Comparison of ENCODE assay signal across 13 cellular contexts in genomic region chr5:1495525-1495897, GRCh38. TPM values are rescaled to one million over a fixed set of nuclear protein-coding genes. Genes with fewer than 3 reads are reported as not detected.
DNase-seq lines count a peak whose midpoint lies in the region; ATAC-seq and TF ChIP-seq lines count a peak whose summit lies in the region.
"Had no signal": no experiment of that assay in that cellular context is flagged by ENCODE, and none has a peak within 500 bp of the region (broad histone marks: within the 10 kb centered on the region; RNA-seq: fewer than 3 reads in every experiment).

No MANE protein-coding gene starts in this region.

- POLR2A ChIA-PET in activated naive CD8-positive, alpha-beta T cell treated with anti-CD3 and anti-CD28 coated beads, Interleukin-2, amount 10 ng/mL, durations not matched to agents 7 days and 5 days (lab: Charles Lee): no interaction called here

- H2BK15ac ChIP-seq in mesendoderm (replicated peaks; ENCODE audit: low read depth): no peak overlapping the region

- H2BK120ac ChIP-seq in mesendoderm (ENCODE audit: low read depth, low read length): no peak overlapping the region

- H3K79me1 ChIP-seq in mesendoderm (ENCODE audit: low read length): peaks cover 20% of the 10 kb centered on the region

- peak overlapping the region; percentile 41 to 69 for H3K27ac Mint-ChIP-seq in activated naive CD4-positive, alpha-beta T cell treated with anti-CD3 and anti-CD28 coated beads, Interleukin-2, amount 50 U/mL, for 72 hours
- peak overlapping the region; percentile 77 for H3K27ac Mint-ChIP-seq in activated naive CD8-positive, alpha-beta T cell treated with anti-CD3 and anti-CD28 coated beads, Interleukin-2, amount 10 ng/mL, durations not matched to agents 7 days and 5 days
- H3K27ac Mint-ChIP-seq in stimulated activated naive B cell treated with anti-CD40 and anti-IgM and Interleukin-4, amounts not matched to agents 10 μg/mL and 1 μg/mL and 100 μg/mL, for 72 hours: peak overlapping the region; percentile 98

- peak; percentile 40 to 86 for ATAC-seq in activated naive CD4-positive, alpha-beta T cell treated with anti-CD3 and anti-CD28 coated beads, Interleukin-2, amount 50 U/mL, for 72 hours
- ATAC-seq in activated naive CD8-positive, alpha-beta T cell treated with anti-CD3 and anti-CD28 coated beads, Interleukin-2, amount 10 ng/mL, durations not matched to agents 7 days and 5 days (ENCODE audit: low read depth): no peak
- no peak for ATAC-seq in stimulated activated naive B cell treated with anti-CD40 and anti-IgM and Interleukin-4, amounts not matched to agents 10 μg/mL and 1 μg/mL and 100 μg/mL, for 72 hours (replicated peaks)
- ATAC-seq: psoas muscle had no signal

- DNase-seq in activated naive CD4-positive, alpha-beta T cell treated with anti-CD3 and anti-CD28 coated beads, Interleukin-2, amount 50 U/mL, for 72 hours (ENCODE audit: low spot score in 2 of 2): no peak
- DNase-seq in activated naive CD4-positive, alpha-beta T cell (lab: John Stamatoyannopoulos, UW): no peak
- no peak for DNase-seq in activated naive CD8-positive, alpha-beta T cell treated with anti-CD3 and anti-CD28 coated beads, Interleukin-2, amount 10 ng/mL, durations not matched to agents 7 days and 5 days
- DNase-seq in stimulated activated naive B cell treated with anti-CD40 and anti-IgM and Interleukin-4, amounts not matched to agents 10 μg/mL and 1 μg/mL and 100 μg/mL, for 72 hours: peak; percentile 28
- DNase-seq in Kasumi-1 (lab: John Stamatoyannopoulos, UW): no peak
- DNase-seq in mesendoderm: no peak
- no peak for DNase-seq in pons (ENCODE audit: low spot score)
- DNase-seq: NCI-H1105, NCI-H510A had no signal

- H2AK5ac ChIP-seq in mesendoderm (ENCODE audit: low read length): no peak overlapping the region

- no peak overlapping the region for H3K18ac ChIP-seq in mesendoderm (ENCODE audit: low read length)

- H4K5ac ChIP-seq in mesendoderm (ENCODE audit: low read length): no peak overlapping the region

- H3K27me3 Mint-ChIP-seq in activated naive CD8-positive, alpha-beta T cell treated with anti-CD3 and anti-CD28 coated beads, Interleukin-2, amount 10 ng/mL, durations not matched to agents 7 days and 5 days: no peaks in the 10 kb centered on the region
- no peaks in the 10 kb centered on the region for H3K27me3 Mint-ChIP-seq in stimulated activated naive B cell treated with anti-CD40 and anti-IgM and Interleukin-4, amounts not matched to agents 10 μg/mL and 1 μg/mL and 100 μg/mL, for 72 hours

- H3K4me1 ChIP-seq in Loucy (ENCODE audit: insufficient read depth, low read length, poor library complexity, severe bottlenecking) (peaks cover 18% of the 10 kb centered on the region), mesendoderm (ENCODE audit: control insufficient read depth, low read depth, low read length) (no peaks in the 10 kb centered on the region)

- peaks cover 42% of the 10 kb centered on the region for H3K4me1 Mint-ChIP-seq in activated naive CD8-positive, alpha-beta T cell treated with anti-CD3 and anti-CD28 coated beads, Interleukin-2, amount 10 ng/mL, durations not matched to agents 7 days and 5 days
- H3K4me1 Mint-ChIP-seq in stimulated activated naive B cell treated with anti-CD40 and anti-IgM and Interleukin-4, amounts not matched to agents 10 μg/mL and 1 μg/mL and 100 μg/mL, for 72 hours: peaks cover 77 to 100% of the 10 kb centered on the region in 2 donors

- peak overlapping the region; percentile 54 for H3K4me3 Mint-ChIP-seq in activated naive CD8-positive, alpha-beta T cell treated with anti-CD3 and anti-CD28 coated beads, Interleukin-2, amount 10 ng/mL, durations not matched to agents 7 days and 5 days
- peak overlapping the region; percentile 62 to 76 for H3K4me3 Mint-ChIP-seq in stimulated activated naive B cell treated with anti-CD40 and anti-IgM and Interleukin-4, amounts not matched to agents 10 μg/mL and 1 μg/mL and 100 μg/mL, for 72 hours

- H3K9ac ChIP-seq in Loucy (ENCODE audit: low read depth, low read length, poor library complexity, severe bottlenecking) (no peak overlapping the region), mesendoderm (ENCODE audit: low read length) (no peak overlapping the region)

- no peaks in the 10 kb centered on the region for H3F3A ChIP-seq in Loucy (ENCODE audit: low read depth)

- TF ChIP-seq CTCF in Loucy (conservative IDR thresholded peaks at IDR 0.05; ENCODE audit: low read length): no peak

- H3K36me3 ChIP-seq in Loucy (ENCODE audit: insufficient read depth, low read length) (peaks cover 89% of the 10 kb centered on the region; the same call in 1 of the 2 replicates), mesendoderm (ENCODE audit: control insufficient read depth, insufficient read depth, low read length) (peaks cover 3% of the 10 kb centered on the region)

- no peak overlapping the region for H3K27ac ChIP-seq in mesendoderm (ENCODE audit: low read depth, low read length)
- H3K27ac ChIP-seq: psoas muscle had no signal

- no CpG with 5 or more reads among the region's 6 CpGs for WGBS in mesendoderm (ENCODE audit: extremely low coverage, insufficient coverage, low lambda C conversion rate)

- no peaks in the 10 kb centered on the region for H3K9me3 ChIP-seq in Loucy (ENCODE audit: insufficient read depth, low read depth, low read length)
- H3K9me3 ChIP-seq: mucosa of descending colon, psoas muscle had no signal

- H3K4me2 ChIP-seq in Loucy (ENCODE audit: low read depth, low read length, poor library complexity, severe bottlenecking): peak overlapping the region; percentile 50
- no peak overlapping the region for H3K4me2 ChIP-seq in mesendoderm (ENCODE audit: low read length)

- H2BK5ac ChIP-seq in mesendoderm (ENCODE audit: low read length): no peak overlapping the region

- no peak overlapping the region for H3K4ac ChIP-seq in mesendoderm (ENCODE audit: low read depth, low read length)

- H4K8ac ChIP-seq in mesendoderm (ENCODE audit: low read depth, low read length): no peak overlapping the region

- H3K23ac ChIP-seq in mesendoderm (ENCODE audit: low read length): no peak overlapping the region

- H3K4me3 ChIP-seq in Loucy (ENCODE audit: low read length, poor library complexity, severe bottlenecking) (peak overlapping the region; percentile 39), mesendoderm (ENCODE audit: low read length) (no peak overlapping the region)
- H3K4me3 ChIP-seq: mucosa of descending colon, psoas muscle had no signal

- peaks cover 6 to 16% of the 10 kb centered on the region in 2 donors for H3K36me3 Mint-ChIP-seq in activated naive CD4-positive, alpha-beta T cell treated with anti-CD3 and anti-CD28 coated beads, Interleukin-2, amount 50 U/mL, for 72 hours
- H3K36me3 Mint-ChIP-seq in activated naive CD8-positive, alpha-beta T cell treated with anti-CD3 and anti-CD28 coated beads, Interleukin-2, amount 10 ng/mL, durations not matched to agents 7 days and 5 days: peaks cover 23% of the 10 kb centered on the region
- peaks cover 66 to 85% of the 10 kb centered on the region in 2 donors for H3K36me3 Mint-ChIP-seq in stimulated activated naive B cell treated with anti-CD40 and anti-IgM and Interleukin-4, amounts not matched to agents 10 μg/mL and 1 μg/mL and 100 μg/mL, for 72 hours

- no peak overlapping the region for H2AFZ ChIP-seq in Loucy (ENCODE audit: low read length)

- no peaks in the 10 kb centered on the region for H3K9me2 ChIP-seq in Loucy (replicated peaks; ENCODE audit: low read depth, low read length)

- H3K9me3 Mint-ChIP-seq in activated naive CD4-positive, alpha-beta T cell treated with anti-CD3 and anti-CD28 coated beads, Interleukin-2, amount 50 U/mL, for 72 hours: no peaks in the 10 kb centered on the region
- no peaks in the 10 kb centered on the region for H3K9me3 Mint-ChIP-seq in activated naive CD8-positive, alpha-beta T cell treated with anti-CD3 and anti-CD28 coated beads, Interleukin-2, amount 10 ng/mL, durations not matched to agents 7 days and 5 days
- H3K9me3 Mint-ChIP-seq in stimulated activated naive B cell treated with anti-CD40 and anti-IgM and Interleukin-4, amounts not matched to agents 10 μg/mL and 1 μg/mL and 100 μg/mL, for 72 hours: peaks cover 0 to 2% of the 10 kb centered on the region in 2 donors

- H4K20me1 ChIP-seq in Loucy (ENCODE audit: insufficient read depth, low read length, poor library complexity, severe bottlenecking): peaks cover 9% of the 10 kb centered on the region

- no peak overlapping the region for H3K56ac ChIP-seq in mesendoderm (ENCODE audit: low read length)

- H3K79me2 ChIP-seq in Loucy (ENCODE audit: insufficient read depth, low read length): peaks cover 41% of the 10 kb centered on the region
- H3K79me2 ChIP-seq in mesendoderm (ENCODE audit: control insufficient read depth, insufficient read depth, low read length): peaks cover 14% of the 10 kb centered on the region

- no peaks in the 10 kb centered on the region for H3K27me3 ChIP-seq in Loucy (ENCODE audit: insufficient read depth, low read length, poor library complexity, severe bottlenecking)
- no peaks in the 10 kb centered on the region for H3K27me3 ChIP-seq in mesendoderm (ENCODE audit: insufficient read depth, low read length, poor library complexity)

RNA-seq across cellular contexts. Expression of gene LPCAT1, which starts 28.2 kb away (rescaled TPM):
- total RNA-seq in activated naive CD4-positive, alpha-beta T cell treated with anti-CD3 and anti-CD28 coated beads, Interleukin-2, amount 50 U/mL, for 72 hours: 10 to 100 TPM; 29.2 to 37.6 TPM
- 10 to 100 TPM; 70.8 to 72.2 TPM for total RNA-seq in activated naive CD8-positive, alpha-beta T cell treated with anti-CD3 and anti-CD28 coated beads, Interleukin-2, amount 10 ng/mL, durations not matched to agents 7 days and 5 days
- polyA plus RNA-seq in mesendoderm (2013, experiment 1 of 2): 135 TPM
- polyA plus RNA-seq in mesendoderm (2013, experiment 2 of 2): 132 TPM

RNA-seq across cellular contexts. Expression of gene SLC6A3, which starts 50.3 kb away (rescaled TPM):
- not detected for total RNA-seq in activated naive CD4-positive, alpha-beta T cell treated with anti-CD3 and anti-CD28 coated beads, Interleukin-2, amount 50 U/mL, for 72 hours
- total RNA-seq in activated naive CD8-positive, alpha-beta T cell treated with anti-CD3 and anti-CD28 coated beads, Interleukin-2, amount 10 ng/mL, durations not matched to agents 7 days and 5 days: under 1 TPM in 1 of 2 experiments, not detected in 1; 0.08 TPM
- polyA plus RNA-seq in mesendoderm (2013, experiment 1 of 2): 0.15 TPM
- polyA plus RNA-seq in mesendoderm (2013, experiment 2 of 2): 0.11 TPM
- total RNA-seq: mucosa of descending colon, psoas muscle had no signal
- polyA plus RNA-seq: BJ had no signal

Comparison
In these comparisons a context has a peak if more than half of its experiments do, and no peak if none do; other contexts are left out.
1. ATAC-seq: peak in activated naive CD4-positive, alpha-beta T cell treated with anti-CD3 and anti-CD28 coated beads, Interleukin-2, amount 50 U/mL, for 72 hours (2 of 2); none in activated naive CD8-positive, alpha-beta T cell treated with anti-CD3 and anti-CD28 coated beads, Interleukin-2, amount 10 ng/mL, durations not matched to agents 7 days and 5 days (single experiment) and stimulated activated naive B cell treated with anti-CD40 and anti-IgM and Interleukin-4, amounts not matched to agents 10 μg/mL and 1 μg/mL and 100 μg/mL, for 72 hours (0 of 2).
2. Peak in every context shown above with its lines, with median percentiles within 50 percentile points of each other: H3K27ac Mint-ChIP-seq.